ENCODE assay signal across 15 cellular contexts in the genomic region with DNA sequence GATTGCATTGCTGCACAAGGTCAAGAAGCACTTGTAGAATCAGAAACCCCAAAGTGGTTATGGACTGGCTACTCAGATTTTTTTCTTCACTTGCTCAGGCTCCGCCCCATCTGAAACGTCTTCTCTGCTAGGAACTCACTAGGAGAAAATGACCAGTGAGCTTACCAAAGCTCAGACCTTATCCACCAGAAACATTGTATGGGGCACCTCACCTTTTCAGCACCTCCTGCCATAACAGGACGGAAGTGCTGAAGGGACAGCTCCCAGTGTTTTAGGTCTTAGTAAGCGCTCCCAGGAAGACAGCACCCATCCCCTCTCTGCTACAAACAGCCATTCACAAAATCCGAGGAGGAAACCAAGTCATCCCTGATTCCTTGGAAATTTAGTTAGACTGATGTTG. TPM values are rescaled to one million over a fixed set of nuclear protein-coding genes. Genes with fewer than 3 reads are reported as not detected.
DNase-seq lines count a peak whose midpoint lies in the region; ATAC-seq and TF ChIP-seq lines count a peak whose summit lies in the region.
"Had no signal": no experiment of that assay in that cellular context is flagged by ENCODE, and none has a peak within 500 bp of the region (broad histone marks: within the 10 kb centered on the region; RNA-seq: fewer than 3 reads in every experiment).

No MANE protein-coding gene starts in this region.

- peak; percentile 6 to 88 for DNase-seq in cardiac muscle cell (ENCODE audit: low read depth in 1 of 2, low spot score in 1 of 2)
- DNase-seq in left ventricle myocardium superior, result no peak
- peak; percentile 3 for DNase-seq in SK-N-MC (ENCODE audit: low read depth, low spot score)
- no peak for DNase-seq in HT-29 (ENCODE audit: low spot score)
- DNase-seq: activated CD4-positive, alpha-beta memory T cell treated with anti-CD3 and anti-CD28 coated beads for 36 hours; activated naive CD8-positive, alpha-beta T cell treated with anti-CD3 and anti-CD28 coated beads, Interleukin-2, amount 10 ng/mL, durations not matched to agents 7 days and 5 days; effector memory CD8-positive, alpha-beta T cell; hippocampal formation; NCI-H2171 treated with DMSO at 0.1 percent for 48 hours; Right ventricle myocardium superior had no signal

- H3K4me1 ChIP-seq in cardiac muscle cell (ENCODE audit: low read depth) (no peaks in the 10 kb centered on the region), iPS-15b (ENCODE audit: control insufficient read depth, insufficient read depth, low read length) (no peaks in the 10 kb centered on the region)

- TF ChIP-seq CTCF in cardiac muscle cell (IDR thresholded peaks at IDR 0.05; ENCODE audit: low read depth, low read length), result no peak

- H3K9ac ChIP-seq in SK-N-MC (ENCODE audit: insufficient read length) (no peak overlapping the region), iPS-15b (ENCODE audit: low read depth, low read length) (no peak overlapping the region)

- intact Hi-C loops in left ventricle myocardium superior (cut with micrococcal nuclease), result no loop called here

- H3K27ac ChIP-seq in cardiac muscle cell, result no peak overlapping the region
- no peak overlapping the region for H3K27ac ChIP-seq in SK-N-MC
- H3K27ac ChIP-seq: neutrophil had no signal

- H3K36me3 ChIP-seq in cardiac muscle cell (no peaks in the 10 kb centered on the region), SK-N-MC (ENCODE audit: insufficient read depth, low read length) (no peaks in the 10 kb centered on the region), iPS-15b (ENCODE audit: control insufficient read depth, insufficient read depth, low read length) (no peaks in the 10 kb centered on the region)
- H3K36me3 ChIP-seq: neutrophil had no signal

- H3K27me3 ChIP-seq in cardiac muscle cell (peaks cover 43% of the 10 kb centered on the region), iPS-15b (ENCODE audit: control insufficient read depth, insufficient read depth, low read length) (peaks cover 25% of the 10 kb centered on the region)

- H3K9me3 ChIP-seq in cardiac muscle cell (ENCODE audit: low read depth) (no peaks in the 10 kb centered on the region), SK-N-MC (ENCODE audit: low read depth, low read length) (no peaks in the 10 kb centered on the region), iPS-15b (ENCODE audit: control insufficient read depth, insufficient read depth, low read length) (no peaks in the 10 kb centered on the region)
- H3K9me3 ChIP-seq: neutrophil had no signal

- ATAC-seq in left ventricle myocardium superior, result no peak
- no peak for ATAC-seq in HG03457 (IDR thresholded peaks at IDR 0.05; ENCODE audit: unreplicated experiment)
- no peak for ATAC-seq in HG03342 (IDR thresholded peaks at IDR 0.05; ENCODE audit: unreplicated experiment)
- ATAC-seq in GM19455 (IDR thresholded peaks at IDR 0.05; ENCODE audit: unreplicated experiment), result no peak
- ATAC-seq: effector memory CD8-positive, alpha-beta T cell had no signal

- H3K4me3 ChIP-seq in cardiac muscle cell (no peak overlapping the region), SK-N-MC (no peak overlapping the region), iPS-15b (ENCODE audit: low read depth, low read length) (peak overlapping the region; percentile 71)

RNA-seq across cellular contexts. Expression of gene GABRA1, which starts 1.2 kb away (rescaled TPM):
- not detected in 2 replicates for total RNA-seq in cardiac muscle cell
- not detected in 2 replicates for polyA plus RNA-seq in cardiac muscle cell
- total RNA-seq in left ventricle myocardium superior, result not detected
- not detected in 2 replicates for total RNA-seq in HT-29 (2014; rRNA removed; shearing (Covaris generic))
- total RNA-seq: activated CD4-positive, alpha-beta memory T cell treated with anti-CD3 and anti-CD28 coated beads for 36 hours; activated naive CD8-positive, alpha-beta T cell treated with anti-CD3 and anti-CD28 coated beads, Interleukin-2, amount 10 ng/mL, durations not matched to agents 7 days and 5 days; Right ventricle myocardium superior had no signal

Comparison
In these comparisons a context has a peak if more than half of its experiments do, and no peak if none do; other contexts are left out.
1. DNase-seq: peak in cardiac muscle cell (2 of 2) and SK-N-MC (single experiment); none in left ventricle myocardium superior (single experiment) and HT-29 (single experiment).